Comparison of ENCODE assay signal across 8 cellular contexts in the genomic region with DNA sequence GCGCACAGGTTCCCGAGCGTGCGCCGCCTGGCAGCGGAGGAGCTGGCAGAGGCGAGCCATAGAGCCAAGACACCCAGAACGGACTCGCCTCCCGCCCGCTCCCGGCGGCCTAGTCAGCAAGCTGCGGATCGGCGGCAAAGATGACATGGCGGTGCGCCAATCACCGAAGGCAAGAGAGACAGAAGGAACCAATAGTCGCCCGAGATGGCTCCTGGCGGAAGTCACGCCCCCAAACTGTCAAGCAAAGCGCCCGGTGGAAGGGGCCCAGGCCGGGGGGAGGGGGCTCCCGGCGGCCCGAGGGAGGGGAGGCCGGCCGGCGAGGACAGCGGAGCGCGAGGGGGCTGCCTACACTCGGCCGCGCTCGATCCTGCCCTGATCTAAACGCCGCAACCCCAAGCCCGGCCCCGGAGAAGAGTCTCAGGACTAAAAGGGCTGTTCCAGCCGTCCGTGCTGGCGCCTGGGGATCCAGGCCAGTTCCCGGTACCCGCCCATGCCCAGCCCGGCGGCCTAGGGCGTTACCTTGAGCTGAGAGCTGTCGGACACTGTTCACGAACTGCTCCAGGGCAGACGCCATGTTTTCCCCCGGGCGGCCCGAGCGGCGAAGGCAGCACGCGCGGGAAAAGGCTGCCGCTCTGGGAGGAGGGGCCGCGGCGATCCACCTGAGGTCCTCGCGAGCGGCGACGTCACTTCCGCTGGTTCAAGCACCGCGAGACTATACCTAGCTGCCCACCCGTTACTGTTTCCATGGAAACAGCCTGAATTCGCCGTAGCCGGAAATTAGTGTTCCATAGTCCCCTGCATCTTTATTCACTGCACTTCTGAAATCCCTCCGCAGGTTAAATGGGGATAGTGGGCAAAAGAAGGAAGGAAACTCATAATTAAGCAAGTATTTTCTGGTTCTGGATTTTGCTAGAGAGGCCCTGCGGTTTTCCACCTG. TPM values are rescaled to one million over a fixed set of nuclear protein-coding genes. Genes with fewer than 3 reads are reported as not detected.
DNase-seq lines count a peak whose midpoint lies in the region; ATAC-seq and TF ChIP-seq lines count a peak whose summit lies in the region.

Gene COPS3, minus strand, starts transcription at position 634 of the 937 bp plus-strand sequence. Its CDS starts 60 bp downstream, at position 574.

- in situ Hi-C loops in GM13976 (cut with MboI; ENCODE audit: low sequenced_read_pairs, unreplicated experiment): no loop called here

- H3K27ac ChIP-seq in heart right ventricle (peak within 1 kb of the TSS; percentile 95 to 100 (median 98)), upper lobe of right lung (peak within 1 kb of the TSS; percentile 94)

- H3K27me3 ChIP-seq in heart right ventricle: no peaks in the 10 kb centered on the region
- no peaks in the 10 kb centered on the region for H3K27me3 ChIP-seq in upper lobe of right lung

- H3K4me3 ChIP-seq in heart right ventricle (peak within 1 kb of the TSS; percentile 85 to 100 (median 94)), upper lobe of right lung (peak within 1 kb of the TSS; percentile 94)

- TF ChIP-seq CTCF in GM13976 (IDR thresholded peaks at IDR 0.05; ENCODE audit: borderline replicate concordance, control extremely low read depth, extremely low read depth, insufficient read depth, missing control alignments) (no peak), heart right ventricle (IDR thresholded peaks at IDR 0.05) (no peak), upper lobe of right lung (IDR thresholded peaks at IDR 0.05) (no peak)

- H3K9me3 ChIP-seq in heart right ventricle (no peaks in the 10 kb centered on the region), upper lobe of right lung (no peaks in the 10 kb centered on the region)

- H3K4me1 ChIP-seq in heart right ventricle: peaks cover 0 to 47% (median 33%) of the 10 kb centered on the region in 9 donors
- H3K4me1 ChIP-seq in upper lobe of right lung: peaks cover 36% of the 10 kb centered on the region

- DNase-seq in GM13976 (ENCODE audit: low spot score) (peak; percentile 97), NCI-H146 treated with DMSO at 0.1 percent for 48 hours (lab: John Stamatoyannopoulos, UW; ENCODE audit: unreplicated experiment) (peak; percentile 94), amniotic epithelial cell (ENCODE audit: low read depth) (peak; percentile 95), heart right ventricle (peak; percentile 99), posterior vena cava (ENCODE audit: low spot score) (peak; percentile 99), upper lobe of right lung (peak; percentile 99)

- 0 to 1% methylated on average over 79 to 80 of the region's 80 CpGs for WGBS in heart right ventricle, 2 donors

- H3K36me3 ChIP-seq in heart right ventricle: peaks cover 0 to 8% (median 0%) of the 10 kb centered on the region in 9 donors
- H3K36me3 ChIP-seq in upper lobe of right lung: peaks cover 2% of the 10 kb centered on the region

- intact Hi-C loops in T-helper 1 cell treated with Interleukin-12 subunit alpha and Interleukin-12 subunit beta and Interleukin-4 antibody, amounts not matched to agents 30 ng/mL and 1 ng/mL, for 36 hours (cut with micrococcal nuclease): loop anchor here (1.0 to 10.0 kb wide), 12 partner anchors 22 to 1574 kb away; partner anchors contain the start of genes ATPAF2, DRC3, FLCN and GID4
- intact Hi-C loops in heart right ventricle (cut with DNase I) (loop anchor here in 2 of 10 donors (2.0 to 5.0 kb wide), 2 partner anchors 44 to 128 kb away; partner anchors contain the start of gene FLCN (in 1 of the 2)), posterior vena cava (cut with DNase I) (no loop called here), upper lobe of right lung (cut with DNase I) (no loop called here)

- peak; percentile 89 for ATAC-seq in HG02870 (IDR thresholded peaks at IDR 0.05; ENCODE audit: unreplicated experiment)
- ATAC-seq in heart right ventricle: peak; percentile 96 to 98 (median 97)
- ATAC-seq in upper lobe of right lung: peak; percentile 97

RNA-seq across cellular contexts. Expression of gene COPS3, which starts in this region (rescaled TPM):
- total RNA-seq in T-helper 1 cell treated with Interleukin-12 subunit alpha and Interleukin-12 subunit beta and Interleukin-4 antibody, amounts not matched to agents 30 ng/mL and 1 ng/mL, for 36 hours: 92.4 and 95.8 TPM in 2 replicates
- 10 to 100 TPM; 63.8 to 84.4 (median 71.1) TPM for total RNA-seq in heart right ventricle
- polyA plus RNA-seq in heart right ventricle: 10 to 100 TPM; 23.4 to 84.6 TPM
- 10 to 100 TPM; 45.3 to 54.6 TPM for total RNA-seq in posterior vena cava
- total RNA-seq in upper lobe of right lung: 47.1 TPM

Comparison
In these comparisons a context has a peak if more than half of its experiments do, and no peak if none do; other contexts are left out.
1. Peak in every context shown above with its lines: DNase-seq, ATAC-seq, H3K4me3 ChIP-seq and H3K27ac ChIP-seq.